In genomic region chr6:34745277-34746103, GRCh38 we compare ENCODE assay signal across 10 cellular contexts. TPM values are rescaled to one million over a fixed set of nuclear protein-coding genes. Genes with fewer than 3 reads are reported as not detected.
DNase-seq lines count a peak whose midpoint lies in the region; ATAC-seq and TF ChIP-seq lines count a peak whose summit lies in the region.
"Had no signal": no experiment of that assay in that cellular context is flagged by ENCODE, and none has a peak within 500 bp of the region (broad histone marks: within the 10 kb centered on the region; RNA-seq: fewer than 3 reads in every experiment).

No MANE protein-coding gene starts in this region.

- H3K36me3 ChIP-seq in upper lobe of right lung = no peaks in the 10 kb centered on the region

- TF ChIP-seq CTCF in upper lobe of right lung (IDR thresholded peaks at IDR 0.05) = no peak

- H3K9me3 ChIP-seq in upper lobe of right lung = no peaks in the 10 kb centered on the region

- DNase-seq in stimulated activated CD4-positive, alpha-beta T cell treated with anti-CD3 and anti-CD28 coated beads, Interleukin-15, amount 100 ng/mL, for 24 hours = peak; percentile 13
- no peak for DNase-seq in stimulated activated CD4-positive, alpha-beta T cell treated with anti-CD3 and anti-CD28 coated beads, Interleukin-4, amount 100 ng/mL, for 24 hours
- DNase-seq in SW480 (ENCODE audit: low spot score) = peak; percentile 54
- DNase-seq in kidney tubule cell (ENCODE audit: low spot score) = peak; percentile 22
- no peak for DNase-seq in upper lobe of right lung
- DNase-seq in NCI-H128 (lab: John Stamatoyannopoulos, UW; ENCODE audit: unreplicated experiment) = no peak
- DNase-seq: CD4-positive, CD25-positive, alpha-beta regulatory T cell; dermis blood vessel endothelial cell had no signal

- intact Hi-C loops in upper lobe of right lung (cut with DNase I) = no loop called here

- no peaks in the 10 kb centered on the region for H3K27me3 ChIP-seq in upper lobe of right lung

- no peaks in the 10 kb centered on the region for H3K4me1 ChIP-seq in upper lobe of right lung

- H3K27ac ChIP-seq in upper lobe of right lung = peak overlapping the region; percentile 39

- ATAC-seq in upper lobe of right lung (peak; percentile 85), GM21576 (IDR thresholded peaks at IDR 0.05; ENCODE audit: unreplicated experiment) (no peak), GM18907 (IDR thresholded peaks at IDR 0.05; ENCODE audit: unreplicated experiment) (no peak)

- no peak overlapping the region for H3K4me3 ChIP-seq in upper lobe of right lung

RNA-seq across cellular contexts. Expression of gene SNRPC, which starts 11.8 kb away (rescaled TPM):
- total RNA-seq in upper lobe of right lung = 53.5 TPM

RNA-seq across cellular contexts. Expression of gene BLTP3A, which starts 46.4 kb away (rescaled TPM):
- 12.9 TPM for total RNA-seq in upper lobe of right lung

RNA-seq across cellular contexts. Expression of gene ILRUN, which starts 48.9 kb away (rescaled TPM):
- total RNA-seq in upper lobe of right lung = 101 TPM

Comparison
In these comparisons a context has a peak if more than half of its experiments do, and no peak if none do; other contexts are left out.
1. DNase-seq: peak in stimulated activated CD4-positive, alpha-beta T cell treated with anti-CD3 and anti-CD28 coated beads, Interleukin-15, amount 100 ng/mL, for 24 hours (single experiment), SW480 (single experiment) and kidney tubule cell (single experiment); none in stimulated activated CD4-positive, alpha-beta T cell treated with anti-CD3 and anti-CD28 coated beads, Interleukin-4, amount 100 ng/mL, for 24 hours (single experiment), upper lobe of right lung (single experiment) and NCI-H128 (single experiment).